ENCODE assay signal across 8 cellular contexts in genomic region chr9:3526903-3527652, GRCh38. TPM values are rescaled to one million over a fixed set of nuclear protein-coding genes. Genes with fewer than 3 reads are reported as not detected.
DNase-seq lines count a peak whose midpoint lies in the region; ATAC-seq and TF ChIP-seq lines count a peak whose summit lies in the region.

No MANE protein-coding gene starts in this region.

- H3K4me3 Mint-ChIP-seq in activated naive CD8-positive, alpha-beta T cell treated with anti-CD3 and anti-CD28 coated beads, Interleukin-2, amount 50 U/mL, for 24 hours = peak overlapping the region; percentile 95

- ATAC-seq in GM18511 (IDR thresholded peaks at IDR 0.05; ENCODE audit: unreplicated experiment) (peak; percentile 48), HG02970 (IDR thresholded peaks at IDR 0.05; ENCODE audit: low FRiP score, unreplicated experiment) (peak; percentile 35), left ventricle myocardium superior (peak; percentile 28)
- ATAC-seq in activated naive CD8-positive, alpha-beta T cell treated with anti-CD3 and anti-CD28 coated beads, Interleukin-2, amount 50 U/mL, for 24 hours = peak; percentile 34

- H3K36me3 ChIP-seq in sigmoid colon = no peaks in the 10 kb centered on the region

- H3K4me3 ChIP-seq in sigmoid colon = peak overlapping the region; percentile 84 to 97 (median 94)

- peak overlapping the region; percentile 98 to 100 (median 100) for H3K27ac ChIP-seq in sigmoid colon

- DNase-seq in AG20443 (ENCODE audit: low spot score) (peak; percentile 20), NCI-H2171 treated with DMSO at 0.1 percent for 48 hours (lab: John Stamatoyannopoulos, UW) (peak; percentile 87), left ventricle myocardium superior (no peak), sigmoid colon (no peak), T-helper 9 cell (no peak)
- DNase-seq in activated naive CD8-positive, alpha-beta T cell treated with anti-CD3 and anti-CD28 coated beads, Interleukin-2, amount 50 U/mL, for 24 hours = peak; percentile 25

- H3K9me3 Mint-ChIP-seq in activated naive CD8-positive, alpha-beta T cell treated with anti-CD3 and anti-CD28 coated beads, Interleukin-2, amount 50 U/mL, for 24 hours = no peaks in the 10 kb centered on the region

- intact Hi-C loops in left ventricle myocardium superior (cut with micrococcal nuclease) (no loop called here), sigmoid colon (cut with DNase I) (loop anchor here (5.0 to 10.0 kb wide), 9 partner anchors 578 to 1908 kb away; partner anchors contain the start of genes AK3, JAK2, PLGRKT and PLPP6)

- H3K27me3 Mint-ChIP-seq in activated naive CD8-positive, alpha-beta T cell treated with anti-CD3 and anti-CD28 coated beads, Interleukin-2, amount 50 U/mL, for 24 hours = no peaks in the 10 kb centered on the region

- 2 to 6% methylated on average over 23 of the region's 23 CpGs for WGBS in sigmoid colon, 2 donors

- peaks cover 5 to 40% (median 19%) of the 10 kb centered on the region in 4 donors for H3K4me1 ChIP-seq in sigmoid colon

- TF ChIP-seq POLR2A in sigmoid colon (IDR thresholded peaks at IDR 0.05) = no peak

- H3K4me1 Mint-ChIP-seq in activated naive CD8-positive, alpha-beta T cell treated with anti-CD3 and anti-CD28 coated beads, Interleukin-2, amount 50 U/mL, for 24 hours = peaks cover 61% of the 10 kb centered on the region

- H3K36me3 Mint-ChIP-seq in activated naive CD8-positive, alpha-beta T cell treated with anti-CD3 and anti-CD28 coated beads, Interleukin-2, amount 50 U/mL, for 24 hours (ENCODE audit: low read depth) = peaks cover 16% of the 10 kb centered on the region

- H3K27ac Mint-ChIP-seq in activated naive CD8-positive, alpha-beta T cell treated with anti-CD3 and anti-CD28 coated beads, Interleukin-2, amount 50 U/mL, for 24 hours = peak overlapping the region; percentile 99

- no peaks in the 10 kb centered on the region for H3K9me3 ChIP-seq in sigmoid colon

- no peaks in the 10 kb centered on the region for H3K27me3 ChIP-seq in sigmoid colon

- TF ChIP-seq EP300 in sigmoid colon (IDR thresholded peaks at IDR 0.05) = no peak

- TF ChIP-seq CTCF in sigmoid colon (IDR thresholded peaks at IDR 0.05) = no peak

RNA-seq across cellular contexts. Expression of gene RFX3, which starts 1.3 kb away (rescaled TPM):
- 3.0 TPM for total RNA-seq in left ventricle myocardium superior
- 10 to 100 TPM in 2 of 4 donors, 1 to 10 TPM in 2; 6.4 to 15.0 (median 9.6) TPM for total RNA-seq in sigmoid colon
- polyA plus RNA-seq in sigmoid colon = 1 to 10 TPM in 2 of 3 donors, under 1 TPM in 1; 0.69 to 2.8 (median 1.2) TPM

Comparison
In these comparisons a context has a peak if more than half of its experiments do, and no peak if none do; other contexts are left out.
1. DNase-seq: peak in AG20443 (single experiment), NCI-H2171 treated with DMSO at 0.1 percent for 48 hours (single experiment) and activated naive CD8-positive, alpha-beta T cell treated with anti-CD3 and anti-CD28 coated beads, Interleukin-2, amount 50 U/mL, for 24 hours (single experiment); none in left ventricle myocardium superior (single experiment), sigmoid colon (single experiment) and T-helper 9 cell (single experiment).
2. Peak in every context shown above with its lines, with median percentiles within 50 percentile points of each other: ATAC-seq.